Comparison of ENCODE assay signal across 1 cellular context in the genomic region with DNA sequence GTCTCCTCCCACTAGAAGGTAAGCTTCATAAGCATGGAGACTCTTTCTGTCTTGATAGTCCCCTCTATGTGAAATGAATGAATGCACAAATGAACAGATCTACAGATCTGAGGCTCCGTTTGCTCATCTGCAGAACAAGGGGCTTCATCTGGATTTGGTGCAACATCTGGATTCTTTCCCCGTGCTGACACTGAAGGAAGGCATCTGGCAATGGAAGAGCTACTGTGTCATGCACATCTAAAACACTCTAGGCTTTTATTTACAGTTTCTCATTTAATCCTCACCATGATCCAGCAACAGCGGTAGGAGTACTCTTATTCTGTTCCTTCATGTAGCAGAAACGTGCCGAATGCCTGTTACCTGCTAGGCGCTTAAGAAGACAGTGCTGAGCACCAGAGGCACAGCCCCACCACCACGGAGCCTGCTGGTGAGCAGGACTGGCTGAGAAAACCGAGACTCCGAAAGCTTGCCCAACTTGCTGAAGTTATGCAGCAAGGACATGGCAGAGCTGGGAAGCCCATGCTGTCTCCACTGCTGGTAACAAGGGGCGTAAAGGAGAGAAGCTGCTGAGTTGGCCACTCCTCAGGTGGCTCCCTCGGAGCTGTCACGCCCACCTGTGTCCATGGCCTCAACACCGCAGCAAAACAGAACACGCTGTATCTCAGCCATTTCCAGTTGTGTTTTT.
TF ChIP-seq lines count a peak whose summit lies in the region.

No MANE protein-coding gene starts in this region.

TF ChIP-seq in HEK293, 187 proteins besides CTCF, POLR2A, EP300 and RAD21:
- no peak for TF ChIP-seq TCF7L2 (IDR thresholded peaks at IDR 0.05; ENCODE audit: borderline replicate concordance, low read depth, low read length)
- TF ChIP-seq SCRT2 (tag by site-specific recombination; IDR thresholded peaks at IDR 0.05): peak; percentile 13; the same call in 1 of the 2 replicates
